In the genomic region with DNA sequence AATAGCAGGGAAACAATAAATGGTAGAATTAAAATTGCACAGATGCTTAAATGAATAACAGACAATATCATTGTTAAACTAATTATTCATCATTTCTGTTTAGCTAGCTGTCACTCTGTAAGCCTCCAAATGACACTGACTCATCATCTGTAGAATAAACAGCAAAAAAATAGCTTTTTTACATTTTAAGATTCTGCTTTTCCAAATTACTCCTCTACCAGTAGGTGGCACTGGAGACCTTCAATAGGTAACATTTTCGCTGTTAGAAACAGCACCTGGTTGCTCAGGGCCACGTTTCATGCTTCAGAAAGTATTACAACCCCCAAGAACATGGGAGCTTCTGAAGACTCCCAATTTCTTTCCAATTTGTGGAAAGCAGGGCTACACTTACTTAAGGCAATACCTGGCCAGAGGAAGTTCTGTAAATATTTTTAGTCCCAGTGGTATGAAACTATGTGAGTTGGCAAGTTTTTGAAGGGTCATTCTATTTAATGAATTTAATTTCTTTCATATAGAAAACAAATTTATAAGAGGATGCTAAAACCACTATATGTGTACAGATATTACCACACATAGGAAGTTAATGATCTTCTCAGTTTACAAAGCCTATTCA, we compare ENCODE assay signal across 8 cellular contexts. TPM values are rescaled to one million over a fixed set of nuclear protein-coding genes. Genes with fewer than 3 reads are reported as not detected.
DNase-seq lines count a peak whose midpoint lies in the region; ATAC-seq, FAIRE-seq and TF ChIP-seq lines count a peak whose summit lies in the region.

No MANE protein-coding gene starts in this region.

- H3K4me3 ChIP-seq in HL-60 (replicated peaks; ENCODE audit: insufficient read depth, low read length) (no peak overlapping the region), bronchial epithelial cell (ENCODE audit: low read depth, low read length) (no peak overlapping the region)

- no peak overlapping the region for H3K27ac Mint-ChIP-seq in mesothelial cell of epicardium
- H3K27ac Mint-ChIP-seq in T-helper 2 cell treated with Interferon-gamma antibody and Interleukin-4, amounts not matched to agents 5 μg/mL and 100 μg/mL, for 36 hours = no peak overlapping the region

- H3K4me3 Mint-ChIP-seq in mesothelial cell of epicardium = no peak overlapping the region
- no peak overlapping the region for H3K4me3 Mint-ChIP-seq in T-helper 2 cell treated with Interferon-gamma antibody and Interleukin-4, amounts not matched to agents 5 μg/mL and 100 μg/mL, for 36 hours

- H3K36me3 ChIP-seq in bronchial epithelial cell (ENCODE audit: control insufficient read depth, insufficient read depth, low read length) = no peaks in the 10 kb centered on the region

- H3K27me3 Mint-ChIP-seq in mesothelial cell of epicardium (ENCODE audit: low read depth) = peaks cover 8% of the 10 kb centered on the region
- H3K27me3 Mint-ChIP-seq in T-helper 2 cell treated with Interferon-gamma antibody and Interleukin-4, amounts not matched to agents 5 μg/mL and 100 μg/mL, for 36 hours (ENCODE audit: low read depth) = no peaks in the 10 kb centered on the region

- no peak overlapping the region for H3K27ac ChIP-seq in HL-60 (replicated peaks)

- no peak for ATAC-seq in GM18870 (IDR thresholded peaks at IDR 0.05; ENCODE audit: unreplicated experiment)

- peaks cover 8% of the 10 kb centered on the region for H3K4me1 Mint-ChIP-seq in mesothelial cell of epicardium
- peaks cover 13% of the 10 kb centered on the region for H3K4me1 Mint-ChIP-seq in T-helper 2 cell treated with Interferon-gamma antibody and Interleukin-4, amounts not matched to agents 5 μg/mL and 100 μg/mL, for 36 hours (ENCODE audit: low read depth)

- H3K27me3 ChIP-seq in HL-60 (ENCODE audit: insufficient read depth, poor library complexity, severe bottlenecking) (no peaks in the 10 kb centered on the region), bronchial epithelial cell (ENCODE audit: control insufficient read depth, insufficient read depth, low read length) (peaks cover 2% of the 10 kb centered on the region)

- TF ChIP-seq CTCF in HL-60 (IDR thresholded peaks at IDR 0.05; ENCODE audit: insufficient read depth, low read length) (peak; percentile 42), bronchial epithelial cell (IDR thresholded peaks at IDR 0.05; ENCODE audit: insufficient read depth, low read length, severe bottlenecking) (peak; percentile 62), mesothelial cell of epicardium (IDR thresholded peaks at IDR 0.05; ENCODE audit: unreplicated experiment) (peak; percentile 75)

- H3K9me3 Mint-ChIP-seq in mesothelial cell of epicardium = no peaks in the 10 kb centered on the region
- H3K9me3 Mint-ChIP-seq in T-helper 2 cell treated with Interferon-gamma antibody and Interleukin-4, amounts not matched to agents 5 μg/mL and 100 μg/mL, for 36 hours = no peaks in the 10 kb centered on the region

- no peak for FAIRE-seq in bronchial epithelial cell (lab: Jason Lieb, UNC)

- DNase-seq in DMS53 treated with DMSO at 0.1 percent for 48 hours (lab: John Stamatoyannopoulos, UW; ENCODE audit: unreplicated experiment) (peak; percentile 86), GM19238 (ENCODE audit: insufficient read length, low spot score) (peak; percentile 8), HL-60 (ENCODE audit: low read depth in 1 of 2, low spot score in 1 of 2) (peak; percentile 3 to 22), NOMO-1 treated with DMSO at 0.1 percent for 48 hours (lab: John Stamatoyannopoulos, UW; ENCODE audit: unreplicated experiment) (peak; percentile 26), bronchial epithelial cell (ENCODE audit: low read depth) (peak; percentile 56), mesothelial cell of epicardium (ENCODE audit: low spot score in 2 of 2, unreplicated experiment in 2 of 2) (no peak)
- DNase-seq in T-helper 2 cell treated with Interferon-gamma antibody and Interleukin-4, amounts not matched to agents 5 μg/mL and 100 μg/mL, for 36 hours (ENCODE audit: low spot score) = no peak

- H3K36me3 Mint-ChIP-seq in mesothelial cell of epicardium = no peaks in the 10 kb centered on the region
- H3K36me3 Mint-ChIP-seq in T-helper 2 cell treated with Interferon-gamma antibody and Interleukin-4, amounts not matched to agents 5 μg/mL and 100 μg/mL, for 36 hours (ENCODE audit: low read depth) = no peaks in the 10 kb centered on the region

RNA-seq across cellular contexts. Expression of a gene that starts 45.4 kb away (rescaled TPM):
- total RNA-seq in bronchial epithelial cell (under 0.01 TPM in 2 replicates), mesothelial cell of epicardium (0.84 to 1.2 TPM (median 1.0 TPM) in 3 replicates)

Comparison
In these comparisons a context has a peak if more than half of its experiments do, and no peak if none do; other contexts are left out.
1. DNase-seq: peak in DMS53 treated with DMSO at 0.1 percent for 48 hours (single experiment), GM19238 (single experiment), HL-60 (2 of 2), NOMO-1 treated with DMSO at 0.1 percent for 48 hours (single experiment) and bronchial epithelial cell (single experiment); none in mesothelial cell of epicardium (0 of 2) and T-helper 2 cell treated with Interferon-gamma antibody and Interleukin-4, amounts not matched to agents 5 μg/mL and 100 μg/mL, for 36 hours (single experiment).
2. Peak in every context shown above with its lines, with median percentiles within 50 percentile points of each other: CTCF ChIP-seq.